Comparison of ENCODE assay signal across 8 cellular contexts in the genomic region with DNA sequence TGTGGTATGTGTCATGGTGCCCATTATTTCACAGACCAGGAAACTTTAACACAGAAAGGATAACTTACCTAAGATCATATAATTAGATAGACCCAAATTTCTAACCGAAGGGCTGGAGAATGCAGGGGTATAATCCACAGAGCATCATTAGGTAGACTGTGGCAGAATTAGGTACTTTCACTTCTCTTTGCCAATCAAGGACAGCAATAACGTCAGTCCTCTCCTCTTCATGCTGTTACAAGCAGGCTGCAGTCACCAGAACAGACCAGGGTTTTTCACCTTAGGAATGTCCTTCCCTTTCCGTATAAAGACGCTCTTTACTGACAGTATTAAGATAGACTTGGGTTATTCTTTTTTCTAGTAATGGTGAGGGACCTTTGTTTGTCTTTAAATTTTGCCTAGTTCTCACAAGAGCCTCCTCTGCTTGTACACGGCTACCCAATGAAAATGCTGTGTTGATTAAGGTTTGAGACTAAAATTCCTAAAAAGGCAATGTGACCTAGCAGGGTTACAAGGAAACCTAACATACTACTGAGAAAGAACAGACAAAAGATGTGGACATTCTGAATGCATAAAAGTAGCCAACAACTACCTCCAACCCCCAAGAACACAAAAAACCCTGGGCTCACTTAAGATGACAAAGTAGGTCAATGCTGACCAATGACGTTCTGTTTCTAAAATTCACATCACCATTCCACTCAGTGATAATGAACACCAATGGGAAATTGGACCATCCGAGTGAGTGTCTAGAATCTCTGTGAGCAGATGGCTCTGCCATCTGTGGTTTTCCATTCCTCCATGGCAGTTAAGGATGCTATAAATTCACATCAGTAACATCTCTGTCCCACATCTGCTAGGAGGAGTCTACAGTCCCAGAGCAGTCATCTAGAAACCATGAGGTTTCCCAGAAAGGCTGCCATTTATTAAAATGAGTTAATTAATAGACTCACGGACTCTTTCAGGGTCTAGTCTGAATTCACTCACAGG. TPM values are rescaled to one million over a fixed set of nuclear protein-coding genes. Genes with fewer than 3 reads are reported as not detected.
DNase-seq lines count a peak whose midpoint lies in the region; ATAC-seq and TF ChIP-seq lines count a peak whose summit lies in the region.

No MANE protein-coding gene starts in this region.

- H3K36me3 Mint-ChIP-seq in activated CD4-positive, alpha-beta memory T cell treated with anti-CD3 and anti-CD28 coated beads, Interleukin-2, amount 10 ng/mL, durations not matched to agents 7 days and 5 days (ENCODE audit: low read depth): peaks cover 38% of the 10 kb centered on the region
- peaks cover 14% of the 10 kb centered on the region for H3K36me3 Mint-ChIP-seq in type B pancreatic cell

- CTCF ChIA-PET in activated CD4-positive, alpha-beta memory T cell treated with anti-CD3 and anti-CD28 coated beads, Interleukin-2, amount 10 ng/mL, durations not matched to agents 7 days and 5 days (lab: Charles Lee): no interaction called here

- DNase-seq in AG08396 (ENCODE audit: low spot score) (peak; percentile 38), inferior parietal cortex (ENCODE audit: extremely low spot score) (peak; percentile 53), type B pancreatic cell (ENCODE audit: extremely low spot score, unreplicated experiment) (no peak), OCI-M2 (lab: John Stamatoyannopoulos, UW; ENCODE audit: unreplicated experiment) (no peak), A172 (ENCODE audit: low spot score) (no peak)
- no peak for DNase-seq in activated CD4-positive, alpha-beta memory T cell treated with anti-CD3 and anti-CD28 coated beads, Interleukin-2, amount 10 ng/mL, durations not matched to agents 7 days and 5 days

- H3K4me1 Mint-ChIP-seq in activated CD4-positive, alpha-beta memory T cell treated with anti-CD3 and anti-CD28 coated beads, Interleukin-2, amount 10 ng/mL, durations not matched to agents 7 days and 5 days: peaks cover 48% of the 10 kb centered on the region
- peaks cover 36% of the 10 kb centered on the region for H3K4me1 Mint-ChIP-seq in type B pancreatic cell (ENCODE audit: unreplicated experiment)

- no peaks in the 10 kb centered on the region for H3K9me3 Mint-ChIP-seq in activated CD4-positive, alpha-beta memory T cell treated with anti-CD3 and anti-CD28 coated beads, Interleukin-2, amount 10 ng/mL, durations not matched to agents 7 days and 5 days
- no peaks in the 10 kb centered on the region for H3K9me3 Mint-ChIP-seq in type B pancreatic cell

- H3K27me3 Mint-ChIP-seq in activated CD4-positive, alpha-beta memory T cell treated with anti-CD3 and anti-CD28 coated beads, Interleukin-2, amount 10 ng/mL, durations not matched to agents 7 days and 5 days: peaks cover 3% of the 10 kb centered on the region
- no peaks in the 10 kb centered on the region for H3K27me3 Mint-ChIP-seq in type B pancreatic cell

- POLR2A ChIA-PET in activated CD4-positive, alpha-beta memory T cell treated with anti-CD3 and anti-CD28 coated beads, Interleukin-2, amount 10 ng/mL, durations not matched to agents 7 days and 5 days (lab: Charles Lee): interaction anchor here (1.6 kb wide), 1 partner anchor 15 kb away, joined by 5 read pairs; no protein-coding TSS in a partner anchor

- ATAC-seq in GM18907 (IDR thresholded peaks at IDR 0.05; ENCODE audit: unreplicated experiment) (peak; percentile 37), HG03460 (IDR thresholded peaks at IDR 0.05; ENCODE audit: unreplicated experiment) (peak; percentile 31)

- peak overlapping the region; percentile 88 for H3K4me3 Mint-ChIP-seq in activated CD4-positive, alpha-beta memory T cell treated with anti-CD3 and anti-CD28 coated beads, Interleukin-2, amount 10 ng/mL, durations not matched to agents 7 days and 5 days
- peak overlapping the region; percentile 93 for H3K4me3 Mint-ChIP-seq in type B pancreatic cell

- H3K27ac Mint-ChIP-seq in activated CD4-positive, alpha-beta memory T cell treated with anti-CD3 and anti-CD28 coated beads, Interleukin-2, amount 10 ng/mL, durations not matched to agents 7 days and 5 days: peak overlapping the region; percentile 89
- H3K27ac Mint-ChIP-seq in type B pancreatic cell: peak overlapping the region; percentile 88

- no peak for TF ChIP-seq CTCF in type B pancreatic cell (conservative IDR thresholded peaks at IDR 0.05)

RNA-seq across cellular contexts. Expression of a gene that starts 2.1 kb away (rescaled TPM):
- total RNA-seq in activated CD4-positive, alpha-beta memory T cell treated with anti-CD3 and anti-CD28 coated beads, Interleukin-2, amount 10 ng/mL, durations not matched to agents 7 days and 5 days: 100 to 1,000 TPM; 161 to 165 TPM
- total RNA-seq in type B pancreatic cell (ENCODE audit: low replicate concordance): 208 and 281 TPM in 2 replicates
- total RNA-seq in A172 (2014; rRNA removed; shearing (Covaris generic)): 418 and 492 TPM in 2 replicates

Comparison
In these comparisons a context has a peak if more than half of its experiments do, and no peak if none do; other contexts are left out.
1. DNase-seq: peak in AG08396 (single experiment) and inferior parietal cortex (single experiment); none in activated CD4-positive, alpha-beta memory T cell treated with anti-CD3 and anti-CD28 coated beads, Interleukin-2, amount 10 ng/mL, durations not matched to agents 7 days and 5 days (single experiment), type B pancreatic cell (single experiment), OCI-M2 (single experiment) and A172 (single experiment).